Comparison of ENCODE assay signal across 24 cellular contexts in the genomic region with DNA sequence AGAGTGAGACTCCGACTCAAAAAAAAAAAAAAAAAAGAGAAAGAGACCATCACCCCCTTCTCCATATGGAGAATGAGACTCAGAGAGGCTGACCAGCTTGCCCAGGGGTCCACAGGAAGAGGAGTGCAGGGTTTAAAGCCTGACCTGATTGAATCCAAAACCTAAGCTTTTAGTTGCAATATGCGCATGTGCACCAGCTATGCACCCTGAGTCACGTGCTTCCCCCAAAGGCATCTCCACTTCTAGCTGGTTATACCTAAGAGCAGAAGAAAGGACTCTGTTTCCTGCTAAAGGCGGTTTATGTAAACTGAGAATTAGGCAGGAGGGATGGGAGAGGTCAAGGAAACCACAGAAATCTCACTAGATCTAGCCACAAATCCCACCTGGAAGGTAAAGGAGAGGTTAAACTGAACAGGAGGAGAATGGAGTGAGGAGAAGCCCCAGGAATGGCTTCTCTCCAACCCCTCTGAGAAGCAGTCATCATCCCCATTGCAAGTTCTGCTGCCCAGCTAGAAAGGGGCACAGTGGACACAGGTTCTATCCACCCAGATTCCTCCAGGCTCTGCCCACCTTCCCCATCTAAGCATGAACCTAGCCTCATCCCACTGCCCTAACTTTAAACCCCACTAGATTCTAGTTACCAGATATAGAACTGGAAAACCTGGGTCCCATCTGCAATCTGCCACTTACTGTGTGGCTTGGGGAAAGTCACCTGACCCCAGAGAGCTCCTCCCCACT.
"Had no signal": no experiment of that assay in that cellular context is flagged by ENCODE, and none has a peak within 500 bp of the region (broad histone marks: within the 10 kb centered on the region; RNA-seq: fewer than 3 reads in every experiment).

No MANE protein-coding gene starts in this region.

- ATAC-seq: effector memory CD8-positive, alpha-beta T cell; gastroesophageal sphincter; left colon; left ventricle myocardium superior; psoas muscle; sciatic nerve; stimulated activated memory B cell treated with anti-CD40 and anti-IgM and Interleukin-4, amounts not matched to agents 10 μg/mL and 1 μg/mL and 100 μg/mL, for 72 hours had no signal

- H3K9ac ChIP-seq: parathyroid adenoma had no signal

- H3K79me2 ChIP-seq: parathyroid adenoma had no signal

- H3K36me3 ChIP-seq: esophagus squamous epithelium, gastroesophageal sphincter, spleen, tibial artery, upper lobe of left lung had no signal

- H3K27ac ChIP-seq: epithelial cell of prostate, gastroesophageal sphincter, parathyroid adenoma, psoas muscle, spleen, tibial artery, upper lobe of left lung had no signal

- H3K27me3 ChIP-seq: esophagus squamous epithelium, spleen, tibial artery, upper lobe of left lung had no signal

- H3K36me3 Mint-ChIP-seq: stimulated activated memory B cell treated with anti-CD40 and anti-IgM and Interleukin-4, amounts not matched to agents 10 μg/mL and 1 μg/mL and 100 μg/mL, for 72 hours had no signal

- H3K4me3 Mint-ChIP-seq: effector memory CD8-positive, alpha-beta T cell; nephron; stimulated activated memory B cell treated with anti-CD40 and anti-IgM and Interleukin-4, amounts not matched to agents 10 μg/mL and 1 μg/mL and 100 μg/mL, for 72 hours; stimulated activated naive CD8-positive, alpha-beta T cell treated with anti-CD3 and anti-CD28 coated beads, Interleukin-15, Interleukin-2, amounts not matched to agents 100 ng/mL and 50 ng/mL, for 24 hours had no signal

- H3K4me3 ChIP-seq: esophagus squamous epithelium, gastroesophageal sphincter, lung, psoas muscle, spleen, tibial artery, upper lobe of left lung had no signal

- H3K4me1 ChIP-seq: gastroesophageal sphincter, parathyroid adenoma, psoas muscle, spleen, tibial artery, upper lobe of left lung had no signal

- H3K27me3 Mint-ChIP-seq: effector memory CD8-positive, alpha-beta T cell; naive B cell; stimulated activated memory B cell treated with anti-CD40 and anti-IgM and Interleukin-4, amounts not matched to agents 10 μg/mL and 1 μg/mL and 100 μg/mL, for 72 hours; stimulated activated naive CD8-positive, alpha-beta T cell treated with anti-CD3 and anti-CD28 coated beads, Interleukin-15, Interleukin-2, amounts not matched to agents 100 ng/mL and 50 ng/mL, for 24 hours had no signal

- DNase-seq: effector memory CD8-positive, alpha-beta T cell; esophagus squamous epithelium; foreskin fibroblast; left colon; left ventricle myocardium superior; mesenchymal stem cell; naive B cell; occipital lobe; psoas muscle; retina; spleen; stimulated activated CD4-positive, alpha-beta T cell treated with anti-CD3 and anti-CD28 coated beads, Interleukin-15, amount 100 ng/mL, for 24 hours; stimulated activated CD4-positive, alpha-beta T cell treated with anti-CD3 and anti-CD28 coated beads, Interleukin-1b, Interleukin-23, amount 100 ng/mL, for 48 hours; stimulated activated CD4-positive, alpha-beta T cell treated with anti-CD3 and anti-CD28 coated beads, Interleukin-4, amount 100 ng/mL, for 24 hours; tibial artery; upper lobe of left lung had no signal

- H3K4me1 Mint-ChIP-seq: naive B cell; nephron; stimulated activated memory B cell treated with anti-CD40 and anti-IgM and Interleukin-4, amounts not matched to agents 10 μg/mL and 1 μg/mL and 100 μg/mL, for 72 hours had no signal

- H3K27ac Mint-ChIP-seq: effector memory CD8-positive, alpha-beta T cell; nephron; stimulated activated memory B cell treated with anti-CD40 and anti-IgM and Interleukin-4, amounts not matched to agents 10 μg/mL and 1 μg/mL and 100 μg/mL, for 72 hours; stimulated activated naive CD8-positive, alpha-beta T cell treated with anti-CD3 and anti-CD28 coated beads, Interleukin-15, Interleukin-2, amounts not matched to agents 100 ng/mL and 50 ng/mL, for 24 hours had no signal
